ENCODE assay signal across 1 cellular context in the genomic region with DNA sequence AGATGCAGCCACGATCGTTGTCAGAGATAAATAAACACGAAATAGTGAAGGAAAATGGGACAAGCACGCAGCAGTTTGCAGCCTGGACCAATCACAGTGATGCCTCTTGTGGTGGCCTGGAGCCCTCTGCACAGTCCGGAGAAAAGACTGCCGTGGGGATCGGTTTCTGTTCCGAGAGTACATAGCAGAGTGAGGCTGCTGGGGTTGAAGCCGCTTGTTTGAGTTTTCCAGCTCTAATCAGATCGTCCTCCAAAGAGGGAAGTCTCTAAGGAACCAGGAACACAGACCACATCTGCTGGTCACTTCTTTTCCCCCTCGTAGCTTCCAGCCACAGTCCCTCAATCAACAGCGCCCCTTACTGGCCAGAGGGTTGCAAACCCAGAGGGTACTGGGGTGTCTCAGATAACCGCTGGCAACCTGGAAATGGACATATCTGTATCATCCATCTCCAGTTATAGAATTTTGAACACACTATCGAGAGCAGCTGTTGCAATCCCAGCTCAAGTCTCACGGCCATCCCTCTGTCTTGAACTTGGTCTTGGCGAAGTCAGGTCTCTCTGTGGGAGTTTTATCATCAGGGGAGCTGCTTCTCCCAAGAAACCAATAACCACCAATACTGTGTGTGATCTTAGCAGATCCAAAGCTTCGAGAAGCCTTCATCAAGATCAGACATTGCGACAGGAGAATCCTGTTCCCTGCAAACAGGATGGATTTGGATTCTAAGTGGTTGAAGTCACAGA.
TF ChIP-seq lines count a peak whose summit lies in the region.

No MANE protein-coding gene starts in this region.

TF ChIP-seq in SK-N-SH treated with all-trans-retinoic acid at 6 μM for 48 hours, 23 proteins besides CTCF, POLR2A, EP300 and RAD21 (continued from another document):
- TF ChIP-seq BACH2 (CRISPR knock-in tag; IDR thresholded peaks at IDR 0.05; ENCODE audit: borderline replicate concordance) (no peak), SNAI2 (CRISPR knock-in tag; IDR thresholded peaks at IDR 0.05) (no peak), ISL1 (CRISPR knock-in tag; IDR thresholded peaks at IDR 0.05) (no peak), PPARA (CRISPR knock-in tag; IDR thresholded peaks at IDR 0.05; ENCODE audit: borderline replicate concordance) (no peak)
